In the genomic region with DNA sequence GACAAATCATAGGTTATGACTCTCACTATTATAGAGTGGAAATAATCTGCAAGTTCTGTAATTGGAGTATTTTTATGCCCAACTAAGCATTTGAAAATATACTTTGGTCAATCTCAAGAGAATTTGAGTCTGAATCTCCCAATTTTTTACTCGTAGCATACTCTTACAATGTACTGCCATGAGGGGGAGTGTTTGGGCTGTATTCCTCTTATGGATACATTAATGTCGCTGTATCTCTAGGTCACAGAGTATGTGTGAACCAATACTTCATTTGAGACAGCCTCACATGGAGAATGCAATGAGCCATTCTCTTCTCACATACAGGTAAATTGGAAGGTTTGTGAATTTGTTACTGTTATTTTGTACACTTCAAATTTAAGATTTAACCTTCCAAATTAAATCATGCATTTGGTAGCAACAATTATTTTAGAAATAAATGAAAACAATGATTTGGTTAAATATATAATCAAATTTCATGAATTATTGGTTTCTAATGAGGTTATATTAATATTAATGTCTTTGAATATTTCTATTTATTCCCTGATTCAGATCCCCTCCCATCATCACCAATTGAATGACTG, we compare ENCODE assay signal across 8 cellular contexts. TPM values are rescaled to one million over a fixed set of nuclear protein-coding genes. Genes with fewer than 3 reads are reported as not detected.
DNase-seq lines count a peak whose midpoint lies in the region; TF ChIP-seq lines count a peak whose summit lies in the region.

No MANE protein-coding gene starts in this region.

- H3K4me3 ChIP-seq in AG04450 (ENCODE audit: low read depth, low read length) (no peak overlapping the region), HFF-Myc (replicated peaks; ENCODE audit: low read depth, low read length) (no peak overlapping the region), Loucy (ENCODE audit: low read length, poor library complexity, severe bottlenecking) (no peak overlapping the region), mesenchymal stem cell (ENCODE audit: insufficient read depth in 1 of 2, low read depth in 1 of 2, low read length in 2 of 2) (no peak overlapping the region), neuronal stem cell (ENCODE audit: low read length in 2 of 2) (no peak overlapping the region)

- H3K4me2 ChIP-seq in Loucy (ENCODE audit: low read depth, low read length, poor library complexity, severe bottlenecking) (no peak overlapping the region), mesenchymal stem cell (ENCODE audit: low read length, poor library complexity, severe bottlenecking) (no peak overlapping the region), neuronal stem cell (ENCODE audit: insufficient read depth, low read length, poor library complexity, severe bottlenecking) (no peak overlapping the region)

- TF ChIP-seq CTCF in AG04450 (IDR thresholded peaks at IDR 0.05; ENCODE audit: low read depth, low read length) (peak; percentile 82), GM12872 (IDR thresholded peaks at IDR 0.05; ENCODE audit: insufficient read depth, low read depth, low read length) (peak; percentile 60), HFF-Myc (IDR thresholded peaks at IDR 0.05; ENCODE audit: low read depth, low read length, missing control alignments) (peak; percentile 48), Loucy (conservative IDR thresholded peaks at IDR 0.05; ENCODE audit: low read length) (peak; percentile 92)

- H2AFZ ChIP-seq in Loucy (ENCODE audit: low read length) (no peak overlapping the region), mesenchymal stem cell (ENCODE audit: low read depth, low read length) (no peak overlapping the region), neuronal stem cell (ENCODE audit: low read length) (no peak overlapping the region)

- H3K36me3 ChIP-seq in Loucy (ENCODE audit: insufficient read depth, low read length) = no peaks in the 10 kb centered on the region
- no peaks in the 10 kb centered on the region for H3K36me3 ChIP-seq in mesenchymal stem cell (ENCODE audit: control insufficient read depth in 1 of 2, insufficient read depth in 2 of 2, low read depth in 1 of 2, low read length in 2 of 2)
- H3K36me3 ChIP-seq in neuronal stem cell (replicated peaks in 1 of 2; ENCODE audit: control insufficient read depth in 2 of 2, insufficient read depth in 2 of 2, low read length in 2 of 2) = no peaks in the 10 kb centered on the region

- no peak overlapping the region for H2BK12ac ChIP-seq in mesenchymal stem cell (ENCODE audit: low read length in 2 of 2)
- H2BK12ac ChIP-seq in neuronal stem cell (ENCODE audit: low read length) = no peak overlapping the region

- H3K79me1 ChIP-seq in mesenchymal stem cell (replicated peaks; ENCODE audit: low read length, poor library complexity, severe bottlenecking) (no peaks in the 10 kb centered on the region), neuronal stem cell (ENCODE audit: low read depth, low read length) (no peaks in the 10 kb centered on the region)

- H3K14ac ChIP-seq in mesenchymal stem cell (ENCODE audit: low read length in 2 of 2) (no peak overlapping the region), neuronal stem cell (ENCODE audit: low read length) (no peak overlapping the region)

- H3K9me2 ChIP-seq in Loucy (replicated peaks; ENCODE audit: low read depth, low read length) = no peaks in the 10 kb centered on the region

- H3K9me3 ChIP-seq in AG04450 (ENCODE audit: control insufficient read depth, insufficient read depth, low read length) = no peaks in the 10 kb centered on the region
- H3K9me3 ChIP-seq in Loucy (ENCODE audit: insufficient read depth, low read depth, low read length) = no peaks in the 10 kb centered on the region
- H3K9me3 ChIP-seq in mesenchymal stem cell (ENCODE audit: control insufficient read depth, low read length) = no peaks in the 10 kb centered on the region
- no peaks in the 10 kb centered on the region for H3K9me3 ChIP-seq in neuronal stem cell (replicated peaks in 1 of 2; ENCODE audit: control insufficient read depth in 2 of 2, insufficient read depth in 1 of 2, low read depth in 1 of 2, low read length in 2 of 2)

- no peaks in the 10 kb centered on the region for H3F3A ChIP-seq in Loucy (ENCODE audit: low read depth)

- H3K9ac ChIP-seq in Loucy (ENCODE audit: low read depth, low read length, poor library complexity, severe bottlenecking) (no peak overlapping the region), mesenchymal stem cell (ENCODE audit: low read length) (no peak overlapping the region), neuronal stem cell (ENCODE audit: low read depth, low read length, poor library complexity) (no peak overlapping the region)

- H2BK15ac ChIP-seq in mesenchymal stem cell (ENCODE audit: low read depth, poor library complexity, severe bottlenecking) (no peak overlapping the region), neuronal stem cell (ENCODE audit: low read length) (no peak overlapping the region)

- CTCF ChIA-PET in AG04450 (lab: Charles Lee) = interaction anchor here (1.0 to 8.6 kb wide), 9 partner anchors 34 to 224 kb away, joined by 3 to 50 read pairs (median 5); a partner anchor contains a TSS

- H4K8ac ChIP-seq in mesenchymal stem cell (ENCODE audit: low read length) = no peak overlapping the region
- no peak overlapping the region for H4K8ac ChIP-seq in neuronal stem cell (ENCODE audit: low read depth, low read length)

- H3K27ac ChIP-seq in AG04450 (ENCODE audit: low read depth, low read length) (no peak overlapping the region), mesenchymal stem cell (ENCODE audit: low read length, poor library complexity, severe bottlenecking) (no peak overlapping the region), neuronal stem cell (replicated peaks; ENCODE audit: low read length) (no peak overlapping the region)

- H3K4me1 ChIP-seq in Loucy (ENCODE audit: insufficient read depth, low read length, poor library complexity, severe bottlenecking) (no peaks in the 10 kb centered on the region), mesenchymal stem cell (ENCODE audit: control insufficient read depth, insufficient read depth, low read depth, low read length) (no peaks in the 10 kb centered on the region), neuronal stem cell (ENCODE audit: control insufficient read depth in 2 of 2, insufficient read depth in 1 of 2, low read depth in 1 of 2, low read length in 2 of 2) (no peaks in the 10 kb centered on the region)

- DNase-seq in AG04450 (ENCODE audit: low read depth, low spot score) (peak; percentile 21), HFF-Myc (ENCODE audit: extremely low read depth, low read depth) (peak; percentile 36), SIG-M5 (lab: John Stamatoyannopoulos, UW) (peak; percentile 26), dermis blood vessel endothelial cell (peak; percentile 77), mesenchymal stem cell (peak; percentile 63), neuronal stem cell (ENCODE audit: low spot score) (no peak)

- H3K18ac ChIP-seq in mesenchymal stem cell (ENCODE audit: low read depth in 1 of 2, low read length in 2 of 2) (no peak overlapping the region), neuronal stem cell (ENCODE audit: low read length) (no peak overlapping the region)

- H2AK5ac ChIP-seq in mesenchymal stem cell (ENCODE audit: low read length, severe bottlenecking) = no peak overlapping the region
- H2AK5ac ChIP-seq in neuronal stem cell (ENCODE audit: low read depth, low read length) = no peak overlapping the region

- no peaks in the 10 kb centered on the region for H3K79me2 ChIP-seq in Loucy (ENCODE audit: insufficient read depth, low read length)

- H2BK120ac ChIP-seq in mesenchymal stem cell (ENCODE audit: low read depth, low read length) (no peak overlapping the region), neuronal stem cell (ENCODE audit: low read depth, low read length) (no peak overlapping the region)

- H2BK5ac ChIP-seq in mesenchymal stem cell (ENCODE audit: low read depth, low read length, poor library complexity, severe bottlenecking) (no peak overlapping the region), neuronal stem cell (ENCODE audit: low read length) (no peak overlapping the region)

- no CpG with 5 or more reads among the region's 2 CpGs for WGBS in mesenchymal stem cell
- no CpG with 5 or more reads among the region's 2 CpGs for WGBS in neuronal stem cell (ENCODE audit: extremely low coverage in 2 of 2, insufficient read length in 2 of 2, insufficient replicate concordance in 1 of 2), 2 donors

- POLR2A ChIA-PET in AG04450 (lab: Yijun Ruan, JAX) = no interaction called here

- H4K91ac ChIP-seq in mesenchymal stem cell (ENCODE audit: low read length) (no peak overlapping the region), neuronal stem cell (ENCODE audit: low read depth, low read length, poor library complexity) (no peak overlapping the region)

- H3K27me3 ChIP-seq in AG04450 (ENCODE audit: control insufficient read depth, insufficient read depth, low read length) (peaks cover 5% of the 10 kb centered on the region), Loucy (ENCODE audit: insufficient read depth, low read length, poor library complexity, severe bottlenecking) (no peaks in the 10 kb centered on the region), mesenchymal stem cell (ENCODE audit: control insufficient read depth in 1 of 2, insufficient read depth in 1 of 2, low read length in 2 of 2) (no peaks in the 10 kb centered on the region), neuronal stem cell (ENCODE audit: control insufficient read depth in 3 of 3, insufficient read depth in 3 of 3, low read depth in 1 of 3, low read length in 3 of 3) (no peaks in the 10 kb centered on the region)

- no peak overlapping the region for H3K23ac ChIP-seq in mesenchymal stem cell (ENCODE audit: low read length in 2 of 2)
- no peak overlapping the region for H3K23ac ChIP-seq in neuronal stem cell (ENCODE audit: low read depth, low read length, poor library complexity)

- H3K4ac ChIP-seq in mesenchymal stem cell (ENCODE audit: low read depth in 1 of 2, low read length in 2 of 2) = no peak overlapping the region
- H3K4ac ChIP-seq in neuronal stem cell (ENCODE audit: low read length) = no peak overlapping the region

- H4K20me1 ChIP-seq in Loucy (ENCODE audit: insufficient read depth, low read length, poor library complexity, severe bottlenecking) = no peaks in the 10 kb centered on the region

RNA-seq across cellular contexts. Expression of a gene that starts 5.5 kb away (rescaled TPM):
- 3.0 and 3.4 TPM in 2 replicates for polyA plus RNA-seq in AG04450 (2011; rRNA removed)
- 2.5 and 2.6 TPM in 2 replicates for polyA minus RNA-seq in AG04450 (2011; rRNA and poly(A)+ RNA removed)
- total RNA-seq in dermis blood vessel endothelial cell = 3.4 and 3.7 TPM in 2 replicates
- 0.26 TPM for polyA plus RNA-seq in mesenchymal stem cell (2013, experiment 1 of 2)
- 0.23 TPM for polyA plus RNA-seq in mesenchymal stem cell (2013, experiment 2 of 2)
- polyA plus RNA-seq in neuronal stem cell (2013, experiment 1 of 2) = 82.5 TPM
- 81.2 TPM for polyA plus RNA-seq in neuronal stem cell (2013, experiment 2 of 2)

RNA-seq across cellular contexts. Expression of a gene that starts 33.4 kb away (rescaled TPM):
- polyA plus RNA-seq in AG04450 (2011; rRNA removed) = not detected in 2 replicates
- not detected in 2 replicates for polyA minus RNA-seq in AG04450 (2011; rRNA and poly(A)+ RNA removed)
- 0.14 and 0.85 TPM in 2 replicates for total RNA-seq in dermis blood vessel endothelial cell
- polyA plus RNA-seq in mesenchymal stem cell (2013, experiment 1 of 2) = not detected
- not detected for polyA plus RNA-seq in mesenchymal stem cell (2013, experiment 2 of 2)
- polyA plus RNA-seq in neuronal stem cell (2013, experiment 1 of 2) = 0.03 TPM
- polyA plus RNA-seq in neuronal stem cell (2013, experiment 2 of 2) = 0.24 TPM
